ENCODE assay signal across 8 cellular contexts in genomic region chr6:141482773-141483172, GRCh38.
DNase-seq lines count a peak whose midpoint lies in the region; ATAC-seq and TF ChIP-seq lines count a peak whose summit lies in the region.

No MANE protein-coding gene starts in this region.

- ATAC-seq in GM18909 (IDR thresholded peaks at IDR 0.05; ENCODE audit: poor library complexity, unreplicated experiment) (no peak), HG03025 (IDR thresholded peaks at IDR 0.05; ENCODE audit: low FRiP score, unreplicated experiment) (no peak)

- peak overlapping the region; percentile 91 for H3K27ac Mint-ChIP-seq in activated naive CD4-positive, alpha-beta T cell treated with anti-CD3 and anti-CD28 coated beads for 36 hours

- CTCF ChIA-PET in activated naive CD4-positive, alpha-beta T cell treated with anti-CD3 and anti-CD28 coated beads for 36 hours (lab: Charles Lee) = interaction anchor here (0.9 kb wide), 1 partner anchor 81 kb away, joined by 4 read pairs; no protein-coding TSS in a partner anchor

- no peaks in the 10 kb centered on the region for H3K9me3 ChIP-seq in thymus (ENCODE audit: control insufficient read depth)

- no peak for DNase-seq in activated naive CD4-positive, alpha-beta T cell treated with anti-CD3 and anti-CD28 coated beads for 36 hours
- DNase-seq in activated naive CD4-positive, alpha-beta T cell treated with anti-CD3 and anti-CD28 coated beads, Interleukin-2, amount 50 U/mL, for 16 hours = no peak
- peak; percentile 36 to 37 for DNase-seq in SHP77 (lab: John Stamatoyannopoulos, UW)
- peak; percentile 66 for DNase-seq in fibroblast of mammary gland (ENCODE audit: low read depth)
- no peak for DNase-seq in NCI-H526 treated with DMSO at 0.1 percent for 48 hours (lab: John Stamatoyannopoulos, UW)

- H3K4me3 ChIP-seq in fibroblast of mammary gland (ENCODE audit: control insufficient read depth, low read depth, low read length) = no peak overlapping the region
- H3K4me3 ChIP-seq in thymus (ENCODE audit: low read length) = no peak overlapping the region

- no peak for TF ChIP-seq CTCF in fibroblast of mammary gland (conservative IDR thresholded peaks at IDR 0.05; ENCODE audit: control insufficient read depth, insufficient read depth, low read depth, low read length)

- peaks cover 6% of the 10 kb centered on the region for H3K9me3 Mint-ChIP-seq in activated naive CD4-positive, alpha-beta T cell treated with anti-CD3 and anti-CD28 coated beads for 36 hours

- H3K27ac ChIP-seq in thymus (ENCODE audit: low read depth) = peak overlapping the region; percentile 64

- no peaks in the 10 kb centered on the region for H3K27me3 Mint-ChIP-seq in activated naive CD4-positive, alpha-beta T cell treated with anti-CD3 and anti-CD28 coated beads for 36 hours (ENCODE audit: low read depth)

- H3K4me1 Mint-ChIP-seq in activated naive CD4-positive, alpha-beta T cell treated with anti-CD3 and anti-CD28 coated beads for 36 hours (ENCODE audit: low read depth) = peaks cover 33% of the 10 kb centered on the region

- peak overlapping the region; percentile 65 for H3K4me3 Mint-ChIP-seq in activated naive CD4-positive, alpha-beta T cell treated with anti-CD3 and anti-CD28 coated beads for 36 hours

- no peaks in the 10 kb centered on the region for H3K36me3 Mint-ChIP-seq in activated naive CD4-positive, alpha-beta T cell treated with anti-CD3 and anti-CD28 coated beads for 36 hours (ENCODE audit: low read depth)

- H3K36me3 ChIP-seq in thymus (ENCODE audit: control insufficient read depth, insufficient read depth) = no peaks in the 10 kb centered on the region

- intact Hi-C loops in activated naive CD4-positive, alpha-beta T cell treated with anti-CD3 and anti-CD28 coated beads for 36 hours (cut with micrococcal nuclease) = loop anchor here (1.0 to 10.0 kb wide), 11 partner anchors 18 to 1462 kb away; partner anchors contain the start of gene HIVEP2

- WGBS in thymus = 48% methylated on average over 5 of the region's 5 CpGs

- H3K27me3 ChIP-seq in thymus (ENCODE audit: control insufficient read depth, insufficient read depth) = no peaks in the 10 kb centered on the region

- no peaks in the 10 kb centered on the region for H3K4me1 ChIP-seq in thymus (ENCODE audit: control insufficient read depth, insufficient read depth, low read length)

Comparison
In these comparisons a context has a peak if more than half of its experiments do, and no peak if none do; other contexts are left out.
1. DNase-seq: peak in SHP77 (2 of 2) and fibroblast of mammary gland (single experiment); none in activated naive CD4-positive, alpha-beta T cell treated with anti-CD3 and anti-CD28 coated beads for 36 hours (single experiment), activated naive CD4-positive, alpha-beta T cell treated with anti-CD3 and anti-CD28 coated beads, Interleukin-2, amount 50 U/mL, for 16 hours (single experiment) and NCI-H526 treated with DMSO at 0.1 percent for 48 hours (single experiment).